Comparison of ENCODE assay signal across 11 cellular contexts in the genomic region with DNA sequence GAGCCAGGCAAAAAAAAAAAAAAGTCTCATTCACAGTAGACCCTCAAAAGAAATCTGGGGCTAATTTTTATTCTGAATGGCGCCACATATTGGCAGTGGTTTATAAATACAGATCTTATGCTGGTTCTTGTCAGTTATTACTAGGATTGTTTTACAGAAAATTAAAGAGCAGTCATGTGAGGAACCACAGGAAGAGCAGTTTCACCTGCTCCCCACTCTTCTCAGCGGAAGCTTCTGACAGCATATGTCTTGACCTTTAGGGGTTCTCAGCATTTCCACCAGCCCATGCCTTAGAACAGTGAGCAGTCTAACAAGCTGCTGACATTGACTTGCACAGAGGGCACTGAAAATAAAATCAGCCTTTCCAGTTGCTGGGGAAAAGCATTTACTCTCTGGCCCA.
A peak's percentile ranks its signal among the peaks of the same experiment; 100 is the strongest.
DNase-seq lines count a peak whose midpoint lies in the region; ATAC-seq and TF ChIP-seq lines count a peak whose summit lies in the region.
"Had no signal": no experiment of that assay in that cellular context is flagged by ENCODE, and none has a peak within 500 bp of the region (broad histone marks: within the 10 kb centered on the region; RNA-seq: fewer than 3 reads in every experiment).

No MANE protein-coding gene starts in this region.

- intact Hi-C loops in heart right ventricle (cut with DNase I) = loop anchor here in 5 of 10 donors (5.0 to 10.0 kb wide), 4 partner anchors 49 to 71 kb away; no protein-coding TSS in a partner anchor

- no peak for DNase-seq in BE2C
- DNase-seq in heart right ventricle = no peak
- no peak for DNase-seq in HCEC 1CT
- DNase-seq in NCI-H82 treated with DMSO at 0.1 percent for 48 hours (lab: John Stamatoyannopoulos, UW; ENCODE audit: unreplicated experiment) = no peak
- no peak for DNase-seq in NCI-H2029 (lab: John Stamatoyannopoulos, UW)
- DNase-seq: activated gamma-delta T cell treated with Interleukin-2 at 50 U/mL for 16 hours; DND-41; NK-92 treated with Interleukin-12 subunit alpha and Interleukin-12 subunit beta, amount 100 ng/mL, for 24 hours had no signal

- 89 to 93% methylated on average over 2 of the region's 2 CpGs for WGBS in heart right ventricle, 2 donors

- ATAC-seq in GM19438 (IDR thresholded peaks at IDR 0.05; ENCODE audit: low read depth, unreplicated experiment) = peak; percentile 95
- peak; percentile 74 for ATAC-seq in HG03342 (IDR thresholded peaks at IDR 0.05; ENCODE audit: unreplicated experiment)
- peak in 3 of 8 donors; percentile 16 to 26 (median 26) for ATAC-seq in heart right ventricle
- ATAC-seq in HG02840 (IDR thresholded peaks at IDR 0.05; ENCODE audit: low FRiP score, unreplicated experiment) = no peak

- H3K4me3 ChIP-seq in BE2C (ENCODE audit: low read depth, low read length) (no peak overlapping the region), heart right ventricle (no peak overlapping the region)

- H3K27me3 ChIP-seq in BE2C = no peaks in the 10 kb centered on the region
- no peaks in the 10 kb centered on the region for H3K27me3 ChIP-seq in heart right ventricle

- H3K9me3 ChIP-seq in BE2C (no peaks in the 10 kb centered on the region), heart right ventricle (no peaks in the 10 kb centered on the region)

- peak; percentile 14; the same call in 1 of the 2 replicates for TF ChIP-seq CTCF in BE2C (IDR thresholded peaks at IDR 0.05; ENCODE audit: low read depth, low read length)
- TF ChIP-seq CTCF in heart right ventricle (IDR thresholded peaks at IDR 0.05) = no peak

- peaks cover 49% of the 10 kb centered on the region for H3K4me1 ChIP-seq in BE2C
- H3K4me1 ChIP-seq in heart right ventricle = peaks cover 7 to 86% (median 54%) of the 10 kb centered on the region in 9 donors

- peaks cover 7% of the 10 kb centered on the region for H3K36me3 ChIP-seq in BE2C
- peaks cover 0 to 92% (median 22%) of the 10 kb centered on the region in 9 donors for H3K36me3 ChIP-seq in heart right ventricle

- peak overlapping the region in 8 of 10 donors; percentile 4 to 60 (median 39) for H3K27ac ChIP-seq in heart right ventricle
